31 cellular contexts compared by ENCODE assay signal in genomic region chr4:184787766-184788503, GRCh38. TPM values are rescaled to one million over a fixed set of nuclear protein-coding genes. Genes with fewer than 3 reads are reported as not detected.
A peak's percentile ranks its signal among the peaks of the same experiment; 100 is the strongest.
DNase-seq lines count a peak whose midpoint lies in the region; TF ChIP-seq lines count a peak whose summit lies in the region.
"Had no signal": no experiment of that assay in that cellular context is flagged by ENCODE, and none has a peak within 500 bp of the region (broad histone marks: within the 10 kb centered on the region; RNA-seq: fewer than 3 reads in every experiment).

No MANE protein-coding gene starts in this region.

- no peak overlapping the region for H3K4me3 ChIP-seq in dorsolateral prefrontal cortex
- H3K4me3 ChIP-seq: heart left ventricle, lower lobe of right lung, Peyer's patch, SJCRH30, suprapubic skin, upper lobe of right lung had no signal

- DNase-seq in HK-2 (ENCODE audit: unreplicated experiment): peak; percentile 64
- DNase-seq in dermis microvascular lymphatic vessel endothelial cell (ENCODE audit: low read depth in 2 of 2): peak; percentile 6 to 19
- peak; percentile 99 for DNase-seq in kidney tubule cell (ENCODE audit: low spot score)
- peak; percentile 100 for DNase-seq in renal cortical epithelial cell (ENCODE audit: low read depth)
- DNase-seq in SW 1271 (lab: John Stamatoyannopoulos, UW): no peak
- no peak for DNase-seq in pons (ENCODE audit: low spot score)
- no peak for DNase-seq in dorsolateral prefrontal cortex
- DNase-seq: activated CD4-positive, alpha-beta T cell treated with anti-CD3 and anti-CD28 coated beads for 48 hours; activated CD8-positive, alpha-beta memory T cell treated with anti-CD3 and anti-CD28 coated beads for 24 hours; activated effector memory CD4-positive, alpha-beta T cell treated with Interleukin-2 at 50 U/mL for 16 hours; activated naive CD8-positive, alpha-beta T cell treated with anti-CD3 and anti-CD28 coated beads for 36 hours; activated T-cell treated with anti-CD3 and anti-CD28 coated beads for 4 hours; anterior cingulate cortex; CD4-positive, alpha-beta memory T cell; effector CD8-positive, alpha-beta T cell; EL; heart left ventricle; lower lobe of right lung; naive thymus-derived CD8-positive, alpha-beta T cell; NCI-H1417 treated with DMSO at 0.1 percent for 48 hours; NCI-H2081 treated with DMSO at 0.1 percent for 48 hours; NCI-H446 treated with DMSO at 0.1 percent for 48 hours; NCI-H774; Peyer's patch; retina; SJCRH30; T-helper 9 cell; upper lobe of right lung; WERI-Rb-1 had no signal

- no peak overlapping the region for H3K27ac ChIP-seq in dorsolateral prefrontal cortex
- H3K27ac ChIP-seq: epithelial cell of prostate, heart left ventricle, lower lobe of right lung, Peyer's patch, SJCRH30, suprapubic skin, upper lobe of right lung, WERI-Rb-1 had no signal

- intact Hi-C loops in dorsolateral prefrontal cortex (cut with DNase I): no loop called here

- no peaks in the 10 kb centered on the region for H3K27me3 ChIP-seq in dorsolateral prefrontal cortex
- H3K27me3 ChIP-seq: heart left ventricle, Peyer's patch, SJCRH30, suprapubic skin, upper lobe of right lung had no signal

- TF ChIP-seq CTCF in dorsolateral prefrontal cortex (IDR thresholded peaks at IDR 0.05 in 54 of 56, conservative IDR thresholded peaks at IDR 0.05 in 2 of 56; ENCODE audit: low read depth in 1 of 56, partially characterized antibody in 56 of 56): no peak

RNA-seq across cellular contexts. Expression of gene ACSL1, which starts 37.8 kb away (rescaled TPM):
- total RNA-seq in dermis microvascular lymphatic vessel endothelial cell (4.6 and 9.4 TPM in 2 replicates), renal cortical epithelial cell (151 and 221 TPM in 2 replicates), dorsolateral prefrontal cortex (100 to 1,000 TPM in 4 of 120 experiments, 10 to 100 TPM in 116; 24.4 to 144 (median 53.4) TPM)

RNA-seq across cellular contexts. Expression of gene CENPU, which starts 54.0 kb away (rescaled TPM):
- total RNA-seq in dermis microvascular lymphatic vessel endothelial cell: 4.0 and 16.6 TPM in 2 replicates
- total RNA-seq in renal cortical epithelial cell: 2.9 and 17.5 TPM in 2 replicates
- total RNA-seq in dorsolateral prefrontal cortex: 1 to 10 TPM in 61 of 120 experiments, under 1 TPM in 45, not detected in 14; 0.33 to 3.8 (median 1.1) TPM

Comparison
In these comparisons a context has a peak if more than half of its experiments do, and no peak if none do; other contexts are left out.
1. DNase-seq: peak in HK-2 (single experiment), dermis microvascular lymphatic vessel endothelial cell (2 of 2), kidney tubule cell (single experiment) and renal cortical epithelial cell (single experiment); none in SW 1271 (0 of 2), pons (single experiment) and dorsolateral prefrontal cortex (0 of 10).